In the genomic region with DNA sequence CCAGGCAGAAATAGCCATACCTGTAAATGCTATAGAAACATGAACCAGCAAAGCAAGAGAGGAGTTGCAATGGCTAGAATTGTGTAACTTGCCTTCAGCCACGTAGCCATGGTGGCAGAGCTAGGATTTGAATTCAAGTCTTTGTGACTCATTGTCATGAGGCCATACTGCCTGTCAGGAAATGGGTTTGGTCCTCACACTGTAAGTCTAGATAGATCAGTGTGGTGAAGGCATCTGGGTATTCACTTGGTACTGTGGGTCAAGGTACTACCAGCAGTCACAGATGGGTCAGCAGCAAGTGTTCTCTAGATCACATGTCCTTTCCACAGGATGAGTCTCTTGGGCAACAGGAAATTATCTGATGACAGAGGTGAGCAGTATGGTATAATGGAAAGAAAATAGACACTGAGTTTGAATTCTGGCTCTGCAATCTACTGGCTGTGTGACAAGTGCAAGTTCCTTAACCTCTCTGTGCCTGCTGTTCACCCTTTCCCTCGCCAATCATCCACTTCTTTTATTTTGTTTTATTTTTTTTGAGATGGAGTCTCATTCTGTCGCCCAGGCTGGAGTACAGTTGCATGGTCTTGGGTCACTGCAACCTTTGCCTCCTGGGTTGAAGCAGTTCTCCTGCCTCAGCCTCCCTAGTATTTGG, we compare ENCODE assay signal across 12 cellular contexts. TPM values are rescaled to one million over a fixed set of nuclear protein-coding genes. Genes with fewer than 3 reads are reported as not detected.
DNase-seq lines count a peak whose midpoint lies in the region; ATAC-seq, FAIRE-seq and TF ChIP-seq lines count a peak whose summit lies in the region.
"Had no signal": no experiment of that assay in that cellular context is flagged by ENCODE, and none has a peak within 500 bp of the region (broad histone marks: within the 10 kb centered on the region; RNA-seq: fewer than 3 reads in every experiment).

No MANE protein-coding gene starts in this region.

- peaks cover 26% of the 10 kb centered on the region for H3K4me1 Mint-ChIP-seq in activated CD8-positive, alpha-beta memory T cell treated with anti-CD3 and anti-CD28 coated beads, Interleukin-2, amount 10 ng/mL, durations not matched to agents 7 days and 5 days
- peaks cover 19% of the 10 kb centered on the region for H3K4me1 Mint-ChIP-seq in central memory CD8-positive, alpha-beta T cell

- no peaks in the 10 kb centered on the region for H3K36me3 ChIP-seq in neutrophil
- H3K36me3 ChIP-seq: heart left ventricle had no signal

- peak; percentile 55 for DNase-seq in activated CD8-positive, alpha-beta memory T cell treated with anti-CD3 and anti-CD28 coated beads, Interleukin-2, amount 10 ng/mL, durations not matched to agents 7 days and 5 days
- DNase-seq in activated CD8-positive, alpha-beta memory T cell treated with anti-CD3 and anti-CD28 coated beads, Interleukin-2, amount 50 U/mL, for 48 hours, result no peak
- DNase-seq in RCC 7860 (ENCODE audit: low spot score) (peak; percentile 49), islet precursor cell (no peak), NCI-H446 treated with DMSO at 0.1 percent for 48 hours (lab: John Stamatoyannopoulos, UW) (no peak), OCI-M2 (lab: John Stamatoyannopoulos, UW; ENCODE audit: unreplicated experiment) (no peak)
- no peak for DNase-seq in central memory CD8-positive, alpha-beta T cell (ENCODE audit: low spot score in 2 of 2)
- DNase-seq: effector memory CD4-positive, alpha-beta T cell; heart left ventricle; stimulated activated CD4-positive, alpha-beta T cell treated with anti-CD3 and anti-CD28 coated beads, Interleukin-12 subunit alpha, Interleukin-12 subunit beta, amount 100 ng/mL, for 4 hours had no signal

- no peaks in the 10 kb centered on the region for H3K9me3 Mint-ChIP-seq in activated CD8-positive, alpha-beta memory T cell treated with anti-CD3 and anti-CD28 coated beads, Interleukin-2, amount 10 ng/mL, durations not matched to agents 7 days and 5 days (ENCODE audit: low read depth)
- H3K9me3 Mint-ChIP-seq in central memory CD8-positive, alpha-beta T cell, result no peaks in the 10 kb centered on the region

- H3K27me3 Mint-ChIP-seq in activated CD8-positive, alpha-beta memory T cell treated with anti-CD3 and anti-CD28 coated beads, Interleukin-2, amount 10 ng/mL, durations not matched to agents 7 days and 5 days, result no peaks in the 10 kb centered on the region
- H3K27me3 Mint-ChIP-seq in central memory CD8-positive, alpha-beta T cell, result no peaks in the 10 kb centered on the region

- H3K36me3 Mint-ChIP-seq in activated CD8-positive, alpha-beta memory T cell treated with anti-CD3 and anti-CD28 coated beads, Interleukin-2, amount 10 ng/mL, durations not matched to agents 7 days and 5 days, result peaks cover 17% of the 10 kb centered on the region
- H3K36me3 Mint-ChIP-seq in central memory CD8-positive, alpha-beta T cell (ENCODE audit: insufficient read depth), result no peaks in the 10 kb centered on the region

- H3K27ac ChIP-seq in neutrophil, result peak overlapping the region; percentile 67
- H3K27ac ChIP-seq: heart left ventricle had no signal

- H3K4me1 ChIP-seq in neutrophil (ENCODE audit: control insufficient read depth in 1 of 2, insufficient read depth in 1 of 2, low read depth in 1 of 2, low read length in 1 of 2), result peaks cover 17 to 19% of the 10 kb centered on the region in 2 experiments

- no peaks in the 10 kb centered on the region for H3K27me3 ChIP-seq in neutrophil
- H3K27me3 ChIP-seq: heart left ventricle had no signal

- H3K9me3 ChIP-seq in neutrophil, result no peaks in the 10 kb centered on the region
- H3K9me3 ChIP-seq: heart left ventricle had no signal

- FAIRE-seq in RCC 7860 (lab: Jason Lieb, UNC), result no peak
- FAIRE-seq: GM12892 had no signal

- no peak overlapping the region for H3K4me3 Mint-ChIP-seq in activated CD8-positive, alpha-beta memory T cell treated with anti-CD3 and anti-CD28 coated beads, Interleukin-2, amount 10 ng/mL, durations not matched to agents 7 days and 5 days
- no peak overlapping the region for H3K4me3 Mint-ChIP-seq in central memory CD8-positive, alpha-beta T cell

- H3K4me3 ChIP-seq in neutrophil (ENCODE audit: low read depth in 1 of 2, low read length in 1 of 2), result no peak overlapping the region
- H3K4me3 ChIP-seq: heart left ventricle had no signal

- no peak for TF ChIP-seq CTCF in neutrophil (IDR thresholded peaks at IDR 0.05)

- peak; percentile 68 for ATAC-seq in activated CD8-positive, alpha-beta memory T cell treated with anti-CD3 and anti-CD28 coated beads, Interleukin-2, amount 10 ng/mL, durations not matched to agents 7 days and 5 days
- peak; percentile 24 for ATAC-seq in central memory CD8-positive, alpha-beta T cell (replicated peaks; ENCODE audit: extremely low read depth, poor library complexity, severe bottlenecking)
- ATAC-seq: heart left ventricle had no signal

- H3K27ac Mint-ChIP-seq in activated CD8-positive, alpha-beta memory T cell treated with anti-CD3 and anti-CD28 coated beads, Interleukin-2, amount 10 ng/mL, durations not matched to agents 7 days and 5 days, result peak overlapping the region; percentile 90
- peak overlapping the region; percentile 50 for H3K27ac Mint-ChIP-seq in central memory CD8-positive, alpha-beta T cell (ENCODE audit: low read depth)

- CTCF ChIA-PET in activated CD8-positive, alpha-beta memory T cell treated with anti-CD3 and anti-CD28 coated beads, Interleukin-2, amount 10 ng/mL, durations not matched to agents 7 days and 5 days (lab: Charles Lee), result interaction anchor here (0.8 kb wide), 1 partner anchor 38 kb away, joined by 3 read pairs; no protein-coding TSS in a partner anchor

RNA-seq across cellular contexts. Expression of a gene that starts 36.9 kb away (rescaled TPM):
- 10 to 100 TPM; 15.8 to 16.7 TPM for total RNA-seq in activated CD8-positive, alpha-beta memory T cell treated with anti-CD3 and anti-CD28 coated beads, Interleukin-2, amount 10 ng/mL, durations not matched to agents 7 days and 5 days

Comparison
In these comparisons a context has a peak if more than half of its experiments do, and no peak if none do; other contexts are left out.
1. DNase-seq: peak in activated CD8-positive, alpha-beta memory T cell treated with anti-CD3 and anti-CD28 coated beads, Interleukin-2, amount 10 ng/mL, durations not matched to agents 7 days and 5 days (single experiment) and RCC 7860 (single experiment); none in activated CD8-positive, alpha-beta memory T cell treated with anti-CD3 and anti-CD28 coated beads, Interleukin-2, amount 50 U/mL, for 48 hours (single experiment), central memory CD8-positive, alpha-beta T cell (0 of 2), islet precursor cell (single experiment), NCI-H446 treated with DMSO at 0.1 percent for 48 hours (single experiment) and OCI-M2 (single experiment).